In the genomic region with DNA sequence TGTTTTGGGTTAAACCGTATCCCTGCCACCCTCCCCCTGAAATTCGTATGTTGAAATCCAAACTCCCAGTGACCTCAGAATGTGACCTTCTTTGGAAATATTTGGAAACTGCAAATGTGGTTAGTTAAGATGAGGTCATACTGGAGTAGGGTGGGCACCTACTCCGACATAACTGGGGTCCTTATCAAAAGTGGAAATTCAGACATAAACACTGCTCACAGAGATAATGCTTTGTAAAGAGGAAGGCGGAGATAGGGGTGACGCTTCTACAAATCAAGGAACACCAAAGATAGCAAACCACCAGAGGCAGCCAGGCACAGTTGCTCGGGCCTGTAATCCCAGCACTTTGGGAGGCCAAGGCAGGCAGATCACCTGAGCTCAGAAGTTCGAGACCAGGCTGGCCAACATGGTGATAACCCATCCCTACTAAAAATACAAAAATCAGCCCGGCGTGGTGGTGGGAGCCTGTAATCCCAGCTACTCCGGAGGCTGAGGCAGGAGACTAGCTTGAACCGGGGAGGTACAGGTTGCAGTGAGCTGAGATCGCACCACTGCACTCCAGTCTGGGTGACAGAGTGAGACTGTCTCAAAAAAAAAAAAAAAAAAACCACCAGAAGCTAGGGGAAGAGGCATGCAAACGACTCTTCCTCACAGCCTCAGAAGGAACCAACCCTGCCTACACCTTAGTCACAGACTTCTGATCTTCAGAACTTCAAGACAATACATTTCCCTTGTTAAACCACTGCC, we compare ENCODE assay signal across 9 cellular contexts. TPM values are rescaled to one million over a fixed set of nuclear protein-coding genes. Genes with fewer than 3 reads are reported as not detected.
DNase-seq lines count a peak whose midpoint lies in the region; ATAC-seq and TF ChIP-seq lines count a peak whose summit lies in the region.
"Had no signal": no experiment of that assay in that cellular context is flagged by ENCODE, and none has a peak within 500 bp of the region (broad histone marks: within the 10 kb centered on the region; RNA-seq: fewer than 3 reads in every experiment).

No MANE protein-coding gene starts in this region.

- peaks cover 13 to 37% of the 10 kb centered on the region in 2 donors for H3K4me1 ChIP-seq in left lung

- TF ChIP-seq CTCF in left lung (IDR thresholded peaks at IDR 0.05) = no peak

- intact Hi-C loops in left lung (cut with DNase I) = no loop called here

- peak overlapping the region in 1 of 2 donors; percentile 18 for H3K27ac ChIP-seq in left lung

- peaks cover 0 to 3% of the 10 kb centered on the region in 2 donors for H3K9me3 ChIP-seq in left lung

- DNase-seq in activated CD4-positive, alpha-beta T cell treated with anti-CD3 and anti-CD28 coated beads, Interleukin-2, amount 50 U/mL, for 4 hours = peak; percentile 21 to 32
- DNase-seq in left lung (no peak), NCI-H82 (lab: John Stamatoyannopoulos, UW) (no peak), UCSD-AML1 (lab: John Stamatoyannopoulos, UW; ENCODE audit: unreplicated experiment) (no peak), LoVo (ENCODE audit: low spot score) (no peak), KG1 (lab: John Stamatoyannopoulos, UW) (no peak)

- H3K36me3 ChIP-seq in left lung = no peaks in the 10 kb centered on the region

- no peak overlapping the region for H3K4me3 ChIP-seq in left lung

- no peaks in the 10 kb centered on the region for H3K27me3 ChIP-seq in left lung

- peak; percentile 83 for ATAC-seq in GM19324 (IDR thresholded peaks at IDR 0.05; ENCODE audit: low FRiP score, unreplicated experiment)
- ATAC-seq in HG03175 (IDR thresholded peaks at IDR 0.05; ENCODE audit: unreplicated experiment) = peak; percentile 73
- peak; percentile 34 for ATAC-seq in left lung
- ATAC-seq: Panc1 had no signal

RNA-seq across cellular contexts. Expression of gene CHD2, which starts 51.1 kb away (rescaled TPM):
- 100 to 1,000 TPM; 128 to 135 TPM for total RNA-seq in left lung

Comparison
In these comparisons a context has a peak if more than half of its experiments do, and no peak if none do; other contexts are left out.
1. DNase-seq: peak in activated CD4-positive, alpha-beta T cell treated with anti-CD3 and anti-CD28 coated beads, Interleukin-2, amount 50 U/mL, for 4 hours (2 of 2); none in left lung (0 of 2), NCI-H82 (single experiment), UCSD-AML1 (single experiment), LoVo (single experiment) and KG1 (single experiment).
2. Peak in every context shown above with its lines, with median percentiles within 50 percentile points of each other: ATAC-seq.